In genomic region chr3:185585862-185586643, GRCh38 we compare ENCODE assay signal across 1 cellular context.
TF ChIP-seq lines count a peak whose summit lies in the region.

TSS of gene SENP2 (plus strand) at chr3:185586295. CDS start at chr3:185586414, 119 bp downstream.

TF ChIP-seq in HepG2, 621 proteins besides CTCF, POLR2A, EP300 and RAD21 (continued from another document and continues in another):
- TF ChIP-seq KIAA2018 (CRISPR knock-in tag; IDR thresholded peaks at IDR 0.05; ENCODE audit: borderline replicate concordance) (no peak), NFYB (CRISPR knock-in tag; IDR thresholded peaks at IDR 0.05) (peak; percentile 87), MNT (IDR thresholded peaks at IDR 0.05) (peak; percentile 81), MXD1 (CRISPR knock-in tag; IDR thresholded peaks at IDR 0.05) (peak; percentile 37; the same call in 1 of the 2 replicates), ZNF724P (CRISPR knock-in tag; IDR thresholded peaks at IDR 0.05; ENCODE audit: borderline replicate concordance) (peak; percentile 66; the same call in 1 of the 2 replicates), E2F2 (CRISPR knock-in tag; IDR thresholded peaks at IDR 0.05; ENCODE audit: borderline replicate concordance) (peak; percentile 84; the same call in 1 of the 2 replicates), BRD4 (CRISPR knock-in tag; IDR thresholded peaks at IDR 0.05) (peak; percentile 67; the same call in 1 of the 2 replicates), HMG20B (CRISPR knock-in tag; conservative IDR thresholded peaks at IDR 0.05) (0 out of 2 replicates have a peak, but pooled peaks have one; percentile 82), TRAFD1 (CRISPR knock-in tag; IDR thresholded peaks at IDR 0.05; ENCODE audit: borderline replicate concordance) (no peak), ZNF263 (CRISPR knock-in tag; IDR thresholded peaks at IDR 0.05) (no peak), ZNF253 (CRISPR knock-in tag; IDR thresholded peaks at IDR 0.05; ENCODE audit: borderline replicate concordance) (no peak), KLF15 (CRISPR knock-in tag; IDR thresholded peaks at IDR 0.05; ENCODE audit: borderline replicate concordance) (no peak), SIN3A (IDR thresholded peaks at IDR 0.05; ENCODE audit: borderline replicate concordance, low read depth, low read length) (peak; percentile 96), DRAP1 (CRISPR knock-in tag; IDR thresholded peaks at IDR 0.05) (peak; percentile 53; the same call in 1 of the 2 replicates), ZNF646 (CRISPR knock-in tag; IDR thresholded peaks at IDR 0.05) (no peak), ZBTB43 (CRISPR knock-in tag; conservative IDR thresholded peaks at IDR 0.05) (0 out of 2 replicates have a peak, but pooled peaks have one; percentile 29), HCFC1 (IDR thresholded peaks at IDR 0.05; ENCODE audit: low read depth, low read length) (peak; percentile 49), NRL (CRISPR knock-in tag; IDR thresholded peaks at IDR 0.05; ENCODE audit: borderline replicate concordance) (peak; percentile 64; the same call in 1 of the 2 replicates), NFKB2 (CRISPR knock-in tag; IDR thresholded peaks at IDR 0.05; ENCODE audit: borderline replicate concordance) (peak; percentile 94; the same call in 1 of the 2 replicates), ZNF501 (CRISPR knock-in tag; IDR thresholded peaks at IDR 0.05) (peak; percentile 89), TFAP4 (IDR thresholded peaks at IDR 0.05; ENCODE audit: borderline replicate concordance, low read depth) (peak; percentile 60; the same call in 1 of the 2 replicates), ZFP37 (CRISPR knock-in tag; IDR thresholded peaks at IDR 0.05; ENCODE audit: borderline replicate concordance) (peak; percentile 87; the same call in 1 of the 2 replicates), ZNF136 (CRISPR knock-in tag; IDR thresholded peaks at IDR 0.05; ENCODE audit: low read depth) (no peak), ZBTB49 (CRISPR knock-in tag; IDR thresholded peaks at IDR 0.05; ENCODE audit: borderline replicate concordance) (no peak), AGO2 (optimal IDR thresholded peaks at IDR 0.05; ENCODE audit: low read depth, low read length) (peak; percentile 52)
